8 cellular contexts compared by ENCODE assay signal in the genomic region with DNA sequence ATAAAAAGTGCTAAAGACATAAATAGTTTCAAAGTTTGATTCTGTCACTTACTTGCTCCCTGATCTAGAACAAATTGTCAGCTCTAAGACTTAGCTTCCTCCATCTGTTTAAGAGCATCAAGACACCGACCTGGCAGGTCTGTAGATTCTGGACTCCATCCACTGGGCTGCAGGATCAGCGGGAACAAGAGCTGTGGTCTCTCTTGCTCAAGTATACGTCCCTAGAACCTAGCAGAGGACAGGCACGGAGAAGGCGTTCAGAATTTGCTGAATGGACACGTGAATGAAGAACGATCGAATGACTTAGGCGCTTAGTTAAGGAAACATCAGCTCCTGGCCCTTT. TPM values are rescaled to one million over a fixed set of nuclear protein-coding genes. Genes with fewer than 3 reads are reported as not detected.
DNase-seq lines count a peak whose midpoint lies in the region; ATAC-seq and TF ChIP-seq lines count a peak whose summit lies in the region.

No MANE protein-coding gene starts in this region.

- intact Hi-C loops in heart left ventricle (cut with DNase I), result no loop called here
- intact Hi-C loops in cardiac septum (cut with DNase I), result no loop called here

- no peaks in the 10 kb centered on the region for H3K36me3 Mint-ChIP-seq in activated CD8-positive, alpha-beta T cell treated with anti-CD3 and anti-CD28 coated beads, Interleukin-2, amount 10 ng/mL, durations not matched to agents 7 days and 5 days (ENCODE audit: low read depth)
- H3K36me3 Mint-ChIP-seq in stimulated activated naive B cell treated with anti-CD40 and anti-IgM and Interleukin-4, amounts not matched to agents 10 μg/mL and 1 μg/mL and 100 μg/mL, for 72 hours, result no peaks in the 10 kb centered on the region

- H3K27me3 Mint-ChIP-seq in activated CD8-positive, alpha-beta T cell treated with anti-CD3 and anti-CD28 coated beads, Interleukin-2, amount 10 ng/mL, durations not matched to agents 7 days and 5 days (ENCODE audit: low read depth), result peaks cover 36% of the 10 kb centered on the region
- peaks cover 39 to 57% of the 10 kb centered on the region in 2 donors for H3K27me3 Mint-ChIP-seq in stimulated activated naive B cell treated with anti-CD40 and anti-IgM and Interleukin-4, amounts not matched to agents 10 μg/mL and 1 μg/mL and 100 μg/mL, for 72 hours

- H3K4me1 ChIP-seq in heart left ventricle (peaks cover 0 to 31% (median 14%) of the 10 kb centered on the region in 12 donors), iPS-15b (ENCODE audit: control insufficient read depth, insufficient read depth, low read length) (no peaks in the 10 kb centered on the region)

- peaks cover 10% of the 10 kb centered on the region for H3K4me1 Mint-ChIP-seq in activated CD8-positive, alpha-beta T cell treated with anti-CD3 and anti-CD28 coated beads, Interleukin-2, amount 10 ng/mL, durations not matched to agents 7 days and 5 days (ENCODE audit: low read depth)
- H3K4me1 Mint-ChIP-seq in stimulated activated naive B cell treated with anti-CD40 and anti-IgM and Interleukin-4, amounts not matched to agents 10 μg/mL and 1 μg/mL and 100 μg/mL, for 72 hours, result peaks cover 7 to 8% of the 10 kb centered on the region in 2 donors

- TF ChIP-seq CTCF in heart left ventricle (IDR thresholded peaks at IDR 0.05), result no peak

- DNase-seq in heart left ventricle (no peak), cardiac septum (ENCODE audit: low spot score) (no peak), MV-4-11 (lab: John Stamatoyannopoulos, UW) (no peak), mucosa of gallbladder (ENCODE audit: low spot score) (no peak)
- DNase-seq in activated CD8-positive, alpha-beta T cell treated with anti-CD3 and anti-CD28 coated beads, Interleukin-2, amount 10 ng/mL, durations not matched to agents 7 days and 5 days, result no peak
- DNase-seq in stimulated activated naive B cell treated with anti-CD40 and anti-IgM and Interleukin-4, amounts not matched to agents 10 μg/mL and 1 μg/mL and 100 μg/mL, for 72 hours, result no peak

- peaks cover 0 to 3% (median 0%) of the 10 kb centered on the region in 9 donors for H3K36me3 ChIP-seq in heart left ventricle
- H3K36me3 ChIP-seq in iPS-15b (ENCODE audit: control insufficient read depth, insufficient read depth, low read length), result no peaks in the 10 kb centered on the region

- H3K27ac ChIP-seq in heart left ventricle, result peak overlapping the region in 11 of 12 donors; percentile 42 to 85 (median 64)

- peak overlapping the region; percentile 39 for H3K4me3 Mint-ChIP-seq in activated CD8-positive, alpha-beta T cell treated with anti-CD3 and anti-CD28 coated beads, Interleukin-2, amount 10 ng/mL, durations not matched to agents 7 days and 5 days
- H3K4me3 Mint-ChIP-seq in stimulated activated naive B cell treated with anti-CD40 and anti-IgM and Interleukin-4, amounts not matched to agents 10 μg/mL and 1 μg/mL and 100 μg/mL, for 72 hours, result peak overlapping the region; percentile 5 to 65

- H3K4me3 ChIP-seq in heart left ventricle (peak overlapping the region; percentile 55 to 89 (median 66)), iPS-15b (ENCODE audit: low read depth, low read length) (peak overlapping the region; percentile 76)

- CTCF ChIA-PET in activated CD8-positive, alpha-beta T cell treated with anti-CD3 and anti-CD28 coated beads, Interleukin-2, amount 10 ng/mL, durations not matched to agents 7 days and 5 days (lab: Charles Lee), result no interaction called here

- H3K9ac ChIP-seq in iPS-15b (ENCODE audit: low read depth, low read length), result peak overlapping the region; percentile 47

- peaks cover 0 to 58% (median 13%) of the 10 kb centered on the region in 9 donors for H3K27me3 ChIP-seq in heart left ventricle
- peaks cover 21% of the 10 kb centered on the region for H3K27me3 ChIP-seq in iPS-15b (ENCODE audit: control insufficient read depth, insufficient read depth, low read length)

- ATAC-seq in heart left ventricle, result peak in 1 of 4 donors; percentile 4
- no peak for ATAC-seq in activated CD8-positive, alpha-beta T cell treated with anti-CD3 and anti-CD28 coated beads, Interleukin-2, amount 10 ng/mL, durations not matched to agents 7 days and 5 days
- ATAC-seq in stimulated activated naive B cell treated with anti-CD40 and anti-IgM and Interleukin-4, amounts not matched to agents 10 μg/mL and 1 μg/mL and 100 μg/mL, for 72 hours (replicated peaks), result no peak
- no peak for ATAC-seq in HG03571 (IDR thresholded peaks at IDR 0.05; ENCODE audit: unreplicated experiment)

- no peak for TF ChIP-seq POLR2A in heart left ventricle (IDR thresholded peaks at IDR 0.05)

- H3K27ac Mint-ChIP-seq in activated CD8-positive, alpha-beta T cell treated with anti-CD3 and anti-CD28 coated beads, Interleukin-2, amount 10 ng/mL, durations not matched to agents 7 days and 5 days, result no peak overlapping the region
- no peak overlapping the region for H3K27ac Mint-ChIP-seq in stimulated activated naive B cell treated with anti-CD40 and anti-IgM and Interleukin-4, amounts not matched to agents 10 μg/mL and 1 μg/mL and 100 μg/mL, for 72 hours

- no peaks in the 10 kb centered on the region for H3K9me3 Mint-ChIP-seq in activated CD8-positive, alpha-beta T cell treated with anti-CD3 and anti-CD28 coated beads, Interleukin-2, amount 10 ng/mL, durations not matched to agents 7 days and 5 days (ENCODE audit: insufficient read depth)
- no peaks in the 10 kb centered on the region for H3K9me3 Mint-ChIP-seq in stimulated activated naive B cell treated with anti-CD40 and anti-IgM and Interleukin-4, amounts not matched to agents 10 μg/mL and 1 μg/mL and 100 μg/mL, for 72 hours

- H3K9me3 ChIP-seq in heart left ventricle (no peaks in the 10 kb centered on the region), iPS-15b (ENCODE audit: control insufficient read depth, insufficient read depth, low read length) (no peaks in the 10 kb centered on the region)

- 11 to 24% (median 21%) methylated on average over 9 of the region's 9 CpGs for WGBS in heart left ventricle, 4 donors

- POLR2A ChIA-PET in activated CD8-positive, alpha-beta T cell treated with anti-CD3 and anti-CD28 coated beads, Interleukin-2, amount 10 ng/mL, durations not matched to agents 7 days and 5 days (lab: Charles Lee), result no interaction called here

RNA-seq across cellular contexts. Expression of a gene that starts 1.1 kb away (rescaled TPM):
- total RNA-seq in heart left ventricle (1 to 10 TPM; 2.3 to 6.9 (median 5.1) TPM), cardiac septum (4.9 TPM), mucosa of gallbladder (17.8 TPM)
- polyA plus RNA-seq in heart left ventricle, result 1 to 10 TPM; 1.9 TPM
- total RNA-seq in activated CD8-positive, alpha-beta T cell treated with anti-CD3 and anti-CD28 coated beads, Interleukin-2, amount 10 ng/mL, durations not matched to agents 7 days and 5 days, result under 1 TPM; 0.26 to 0.34 TPM

RNA-seq across cellular contexts. Expression of a gene that starts 33.5 kb away (rescaled TPM):
- total RNA-seq in heart left ventricle (10 to 100 TPM; 23.5 to 43.9 (median 33.7) TPM), cardiac septum (36.0 TPM), mucosa of gallbladder (76.5 TPM)
- 10 to 100 TPM in 1 of 2 donors, 1 to 10 TPM in 1; 8.7 to 33.7 TPM for polyA plus RNA-seq in heart left ventricle
- total RNA-seq in activated CD8-positive, alpha-beta T cell treated with anti-CD3 and anti-CD28 coated beads, Interleukin-2, amount 10 ng/mL, durations not matched to agents 7 days and 5 days, result 10 to 100 TPM; 17.4 to 17.8 TPM
